ENCODE assay signal across 2 cellular contexts in the genomic region with DNA sequence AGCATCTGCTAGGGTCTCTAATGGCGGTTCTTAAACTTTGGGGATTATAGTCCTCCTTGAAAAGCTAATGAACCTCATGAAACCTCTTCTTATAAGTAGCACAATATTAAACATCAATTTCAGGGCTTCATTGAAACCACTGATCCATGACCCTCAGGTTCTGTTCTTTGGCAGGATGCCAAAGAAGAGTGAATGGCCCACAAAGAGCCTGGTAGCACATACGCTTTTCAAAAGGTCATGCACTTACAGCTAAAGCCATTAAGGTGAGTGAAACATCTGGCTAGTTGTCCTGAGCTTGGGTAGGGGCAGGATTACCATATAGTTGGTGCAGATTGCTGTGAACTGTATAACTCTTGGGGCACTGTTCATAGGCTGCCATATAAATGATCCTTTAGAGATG.
TF ChIP-seq lines count a peak whose summit lies in the region.

No MANE protein-coding gene starts in this region.

TF ChIP-seq in HEK293, 187 proteins besides CTCF, POLR2A, EP300 and RAD21 (continued from another document):
- peak; percentile 78 for TF ChIP-seq ZNF510 (tag by site-specific recombination; IDR thresholded peaks at IDR 0.05; ENCODE audit: insufficient replicate concordance)

TF ChIP-seq in GM12878, 131 proteins besides CTCF, POLR2A, EP300 and RAD21 (continued from another document):
- TF ChIP-seq E2F8 (IDR thresholded peaks at IDR 0.05; ENCODE audit: low read depth, partially characterized antibody) = no peak
- TF ChIP-seq, protein P1, sequence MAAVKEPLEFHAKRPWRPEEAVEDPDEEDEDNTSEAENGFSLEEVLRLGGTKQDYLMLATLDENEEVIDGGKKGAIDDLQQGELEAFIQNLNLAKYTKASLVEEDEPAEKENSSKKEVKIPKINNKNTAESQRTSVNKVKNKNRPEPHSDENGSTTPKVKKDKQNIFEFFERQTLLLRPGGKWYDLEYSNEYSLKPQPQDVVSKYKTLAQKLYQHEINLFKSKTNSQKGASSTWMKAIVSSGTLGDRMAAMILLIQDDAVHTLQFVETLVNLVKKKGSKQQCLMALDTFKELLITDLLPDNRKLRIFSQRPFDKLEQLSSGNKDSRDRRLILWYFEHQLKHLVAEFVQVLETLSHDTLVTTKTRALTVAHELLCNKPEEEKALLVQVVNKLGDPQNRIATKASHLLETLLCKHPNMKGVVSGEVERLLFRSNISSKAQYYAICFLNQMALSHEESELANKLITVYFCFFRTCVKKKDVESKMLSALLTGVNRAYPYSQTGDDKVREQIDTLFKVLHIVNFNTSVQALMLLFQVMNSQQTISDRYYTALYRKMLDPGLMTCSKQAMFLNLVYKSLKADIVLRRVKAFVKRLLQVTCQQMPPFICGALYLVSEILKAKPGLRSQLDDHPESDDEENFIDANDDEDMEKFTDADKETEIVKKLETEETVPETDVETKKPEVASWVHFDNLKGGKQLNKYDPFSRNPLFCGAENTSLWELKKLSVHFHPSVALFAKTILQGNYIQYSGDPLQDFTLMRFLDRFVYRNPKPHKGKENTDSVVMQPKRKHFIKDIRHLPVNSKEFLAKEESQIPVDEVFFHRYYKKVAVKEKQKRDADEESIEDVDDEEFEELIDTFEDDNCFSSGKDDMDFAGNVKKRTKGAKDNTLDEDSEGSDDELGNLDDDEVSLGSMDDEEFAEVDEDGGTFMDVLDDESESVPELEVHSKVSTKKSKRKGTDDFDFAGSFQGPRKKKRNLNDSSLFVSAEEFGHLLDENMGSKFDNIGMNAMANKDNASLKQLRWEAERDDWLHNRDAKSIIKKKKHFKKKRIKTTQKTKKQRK (IDR thresholded peaks at IDR 0.05; ENCODE audit: low read depth, low read length) = no peak
TF ChIP-seq in GM12878: peak in this region for 1.
